Comparison of ENCODE assay signal across 8 cellular contexts in the genomic region with DNA sequence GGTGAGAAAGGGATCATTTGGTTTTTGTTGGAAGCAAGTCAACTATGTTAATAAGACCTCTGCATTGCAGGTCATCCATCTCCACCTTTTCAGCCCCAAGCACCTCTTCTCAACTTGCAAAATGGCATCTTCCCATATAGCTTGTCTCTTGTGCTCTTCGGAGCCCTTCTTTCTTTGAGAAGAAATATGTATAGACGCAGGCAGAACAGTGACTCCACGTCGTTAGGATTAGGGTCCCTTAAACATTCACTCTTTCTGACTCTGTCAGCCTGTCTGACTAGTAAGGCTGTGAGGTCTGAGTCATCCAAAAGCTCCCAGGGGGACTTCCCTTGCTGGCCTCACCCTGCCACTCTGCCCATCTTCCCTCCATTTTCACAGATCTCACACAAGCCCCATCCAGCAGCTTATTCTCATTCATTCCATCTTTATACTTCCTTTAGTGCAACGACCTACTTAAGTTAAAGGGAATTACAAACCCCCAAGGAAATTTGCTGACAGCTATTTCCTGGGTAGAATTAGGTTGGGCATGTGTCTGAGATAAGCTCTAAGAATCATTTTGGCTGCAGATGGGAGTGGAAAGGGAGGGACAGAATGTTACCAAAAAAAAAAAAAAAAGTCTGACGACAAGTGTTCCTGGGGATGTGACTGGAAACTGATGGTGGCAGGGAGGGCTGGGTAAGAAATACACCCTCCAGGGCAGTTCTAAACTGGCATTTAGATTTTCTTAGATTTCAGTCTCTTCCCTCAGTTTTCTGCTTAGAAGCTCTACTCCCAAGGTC. TPM values are rescaled to one million over a fixed set of nuclear protein-coding genes. Genes with fewer than 3 reads are reported as not detected.
DNase-seq lines count a peak whose midpoint lies in the region; ATAC-seq and TF ChIP-seq lines count a peak whose summit lies in the region.

No MANE protein-coding gene starts in this region.

- H3K9me3 Mint-ChIP-seq in activated naive CD8-positive, alpha-beta T cell treated with anti-CD3 and anti-CD28 coated beads, Interleukin-2, amount 10 ng/mL, durations not matched to agents 7 days and 5 days, result no peaks in the 10 kb centered on the region

- H3K4me1 Mint-ChIP-seq in activated naive CD8-positive, alpha-beta T cell treated with anti-CD3 and anti-CD28 coated beads, Interleukin-2, amount 10 ng/mL, durations not matched to agents 7 days and 5 days, result peaks cover 28% of the 10 kb centered on the region

- no peak for TF ChIP-seq CTCF in GM20000 (IDR thresholded peaks at IDR 0.05; ENCODE audit: extremely low read depth, missing control alignments)

- no peaks in the 10 kb centered on the region for H3K36me3 Mint-ChIP-seq in activated naive CD8-positive, alpha-beta T cell treated with anti-CD3 and anti-CD28 coated beads, Interleukin-2, amount 10 ng/mL, durations not matched to agents 7 days and 5 days

- DNase-seq in ACHN (peak; percentile 41), GM20000 (ENCODE audit: low spot score) (peak; percentile 13), HPDE6-E6E7 (ENCODE audit: extremely low spot score) (peak; percentile 69), SIG-M5 (lab: John Stamatoyannopoulos, UW) (no peak), Ammon's horn (ENCODE audit: low spot score) (no peak)
- DNase-seq in activated naive CD8-positive, alpha-beta T cell treated with anti-CD3 and anti-CD28 coated beads, Interleukin-2, amount 10 ng/mL, durations not matched to agents 7 days and 5 days, result no peak
- peak; percentile 5 to 10 for DNase-seq in stimulated activated CD8-positive, alpha-beta memory T cell treated with anti-CD3 and anti-CD28 coated beads, Interleukin-2, amount 100 ng/mL, for 48 hours (ENCODE audit: low read depth in 2 of 2)

- peaks cover 4% of the 10 kb centered on the region for H3K27me3 Mint-ChIP-seq in activated naive CD8-positive, alpha-beta T cell treated with anti-CD3 and anti-CD28 coated beads, Interleukin-2, amount 10 ng/mL, durations not matched to agents 7 days and 5 days

- in situ Hi-C loops in ACHN (cut with HindIII; ENCODE audit: low pct_ligation_motif_present, low pct_unique_long_range_greater_than_20kb, low sequenced_read_pairs), result no loop called here

- POLR2A ChIA-PET in activated naive CD8-positive, alpha-beta T cell treated with anti-CD3 and anti-CD28 coated beads, Interleukin-2, amount 10 ng/mL, durations not matched to agents 7 days and 5 days (lab: Charles Lee), result interaction anchor here (1.4 to 2.1 kb wide), 3 partner anchors 24 to 81 kb away, joined by 3 to 8 read pairs (median 4); partner anchors contain the start of gene MEX3C

- peak overlapping the region; percentile 47 for H3K27ac Mint-ChIP-seq in activated naive CD8-positive, alpha-beta T cell treated with anti-CD3 and anti-CD28 coated beads, Interleukin-2, amount 10 ng/mL, durations not matched to agents 7 days and 5 days

- H3K4me3 Mint-ChIP-seq in activated naive CD8-positive, alpha-beta T cell treated with anti-CD3 and anti-CD28 coated beads, Interleukin-2, amount 10 ng/mL, durations not matched to agents 7 days and 5 days, result peak overlapping the region; percentile 25

- ATAC-seq in activated naive CD8-positive, alpha-beta T cell treated with anti-CD3 and anti-CD28 coated beads, Interleukin-2, amount 10 ng/mL, durations not matched to agents 7 days and 5 days (ENCODE audit: low read depth), result peak; percentile 72
- no peak for ATAC-seq in HG02970 (IDR thresholded peaks at IDR 0.05; ENCODE audit: low FRiP score, unreplicated experiment)

RNA-seq across cellular contexts. Expression of gene MEX3C, which starts 37.7 kb away (rescaled TPM):
- 10 to 100 TPM; 53.3 to 60.7 TPM for total RNA-seq in activated naive CD8-positive, alpha-beta T cell treated with anti-CD3 and anti-CD28 coated beads, Interleukin-2, amount 10 ng/mL, durations not matched to agents 7 days and 5 days

Comparison
In these comparisons a context has a peak if more than half of its experiments do, and no peak if none do; other contexts are left out.
1. DNase-seq: peak in ACHN (single experiment), GM20000 (single experiment), HPDE6-E6E7 (single experiment) and stimulated activated CD8-positive, alpha-beta memory T cell treated with anti-CD3 and anti-CD28 coated beads, Interleukin-2, amount 100 ng/mL, for 48 hours (2 of 2); none in activated naive CD8-positive, alpha-beta T cell treated with anti-CD3 and anti-CD28 coated beads, Interleukin-2, amount 10 ng/mL, durations not matched to agents 7 days and 5 days (single experiment), SIG-M5 (single experiment) and Ammon's horn (single experiment).